ENCODE assay signal across 2 cellular contexts in genomic region chr3:51974277-51974962, GRCh38.
A peak's percentile ranks its signal among the peaks of the same experiment; 100 is the strongest.
TF ChIP-seq lines count a peak whose summit lies in the region.

No MANE protein-coding gene starts in this region.

TF ChIP-seq in GM12878, 131 proteins besides CTCF, POLR2A, EP300 and RAD21:
- no peak for TF ChIP-seq MXI1 (IDR thresholded peaks at IDR 0.05; ENCODE audit: low read depth, low read length)
- 0 out of 2 replicates have a peak, but pooled peaks have one; percentile 5 for TF ChIP-seq LARP7 (IDR thresholded peaks at IDR 0.05)
- 0 out of 2 replicates have a peak, but pooled peaks have one; percentile 5 for TF ChIP-seq MEF2A (IDR thresholded peaks at IDR 0.05; ENCODE audit: insufficient read depth, low read depth, low read length)
- peak; percentile 39; the same call in 1 of the 2 replicates for TF ChIP-seq MLLT1 (IDR thresholded peaks at IDR 0.05)
- no peak for TF ChIP-seq SPI1 (IDR thresholded peaks at IDR 0.05; ENCODE audit: borderline replicate concordance, insufficient read depth, low read depth, low read length)

TF ChIP-seq in GM12891, 5 proteins besides CTCF, POLR2A, EP300 and RAD21:
- TF ChIP-seq SPI1 (IDR thresholded peaks at IDR 0.05; ENCODE audit: low read depth, low read length) (no peak), POU2F2 (IDR thresholded peaks at IDR 0.05; ENCODE audit: low read depth, low read length) (no peak), PAX5 (IDR thresholded peaks at IDR 0.05; ENCODE audit: insufficient read depth, low read length, severe bottlenecking) (no peak), TAF1 (IDR thresholded peaks at IDR 0.05; ENCODE audit: low read depth, low read length) (no peak), POLR2AphosphoS5 (IDR thresholded peaks at IDR 0.05; ENCODE audit: low read depth, low read length) (no peak)
